ENCODE assay signal across 26 cellular contexts in genomic region chr22:48856308-48856615, GRCh38.
"Had no signal": no experiment of that assay in that cellular context is flagged by ENCODE, and none has a peak within 500 bp of the region (broad histone marks: within the 10 kb centered on the region; RNA-seq: fewer than 3 reads in every experiment).

No MANE protein-coding gene starts in this region.

- H3K4me3 Mint-ChIP-seq: dendritic cell treated with granulocyte-macrophage colony-stimulating factor and Interleukin-4, amounts not matched to agents 40 ng/mL and 50 ng/mL, for 4 days; immature natural killer cell; memory B cell; mesothelial cell of epicardium; naive B cell; natural killer cell treated with Interleukin-12 subunit alpha and Interleukin-12 subunit beta and Interleukin-15 and Interleukin-18, amount 100 ng/mL, for 72 hours; neural crest cell; stimulated activated memory B cell treated with anti-CD40 and anti-IgM and Interleukin-4, amounts not matched to agents 10 μg/mL and 1 μg/mL and 100 μg/mL, for 72 hours had no signal

- H3K36me3 Mint-ChIP-seq: immature natural killer cell; memory B cell; mesothelial cell of epicardium; naive B cell; natural killer cell treated with Interleukin-12 subunit alpha and Interleukin-12 subunit beta and Interleukin-15 and Interleukin-18, amount 100 ng/mL, for 72 hours; stimulated activated memory B cell treated with anti-CD40 and anti-IgM and Interleukin-4, amounts not matched to agents 10 μg/mL and 1 μg/mL and 100 μg/mL, for 72 hours had no signal

- H3K36me3 ChIP-seq: esophagus muscularis mucosa, heart right ventricle, spleen, tibial artery, upper lobe of left lung had no signal

- H3K27me3 Mint-ChIP-seq: dendritic cell treated with granulocyte-macrophage colony-stimulating factor and Interleukin-4, amounts not matched to agents 40 ng/mL and 50 ng/mL, for 4 days had no signal

- H3K4me3 ChIP-seq: esophagus muscularis mucosa, heart right ventricle, lung, mucosa of descending colon, psoas muscle, skin epidermis, spleen, testis, tibial artery, upper lobe of left lung had no signal

- H3K9me3 ChIP-seq: esophagus muscularis mucosa, heart right ventricle, mucosa of descending colon, psoas muscle, spleen, testis, tibial artery, upper lobe of left lung had no signal

- DNase-seq: effector memory CD4-positive, alpha-beta T cell; foreskin melanocyte; glutamatergic neuron; heart right ventricle; hippocampal formation; immature natural killer cell; naive B cell; psoas muscle; right cardiac atrium; stimulated activated CD4-positive, alpha-beta T cell treated with anti-CD3 and anti-CD28 coated beads, Interleukin-4, amount 100 ng/mL, for 4 hours; stimulated activated naive CD8-positive, alpha-beta T cell treated with anti-CD3 and anti-CD28 coated beads, Interleukin-15, Interleukin-2, amounts not matched to agents 100 U/mL and 50 U/mL, for 24 hours; substantia nigra; testis; tibial artery; upper lobe of left lung had no signal

- H3K27ac Mint-ChIP-seq: dendritic cell treated with granulocyte-macrophage colony-stimulating factor and Interleukin-4, amounts not matched to agents 40 ng/mL and 50 ng/mL, for 4 days; immature natural killer cell; memory B cell; mesothelial cell of epicardium; naive B cell; natural killer cell treated with Interleukin-12 subunit alpha and Interleukin-12 subunit beta and Interleukin-15 and Interleukin-18, amount 100 ng/mL, for 72 hours; stimulated activated memory B cell treated with anti-CD40 and anti-IgM and Interleukin-4, amounts not matched to agents 10 μg/mL and 1 μg/mL and 100 μg/mL, for 72 hours had no signal

- H3K27me3 ChIP-seq: testis, tibial artery, upper lobe of left lung had no signal

- H3K4me1 Mint-ChIP-seq: immature natural killer cell; memory B cell; mesothelial cell of epicardium; neural crest cell; stimulated activated memory B cell treated with anti-CD40 and anti-IgM and Interleukin-4, amounts not matched to agents 10 μg/mL and 1 μg/mL and 100 μg/mL, for 72 hours had no signal

- H3K27ac ChIP-seq: esophagus muscularis mucosa, heart right ventricle, psoas muscle, skin epidermis, spleen, testis, tibial artery, upper lobe of left lung had no signal

- H3K4me1 ChIP-seq: esophagus muscularis mucosa, heart right ventricle, psoas muscle, spleen, testis, tibial artery, upper lobe of left lung had no signal

- H3K9me3 Mint-ChIP-seq: immature natural killer cell; natural killer cell treated with Interleukin-12 subunit alpha and Interleukin-12 subunit beta and Interleukin-15 and Interleukin-18, amount 100 ng/mL, for 72 hours had no signal
